8 cellular contexts compared by ENCODE assay signal in the genomic region with DNA sequence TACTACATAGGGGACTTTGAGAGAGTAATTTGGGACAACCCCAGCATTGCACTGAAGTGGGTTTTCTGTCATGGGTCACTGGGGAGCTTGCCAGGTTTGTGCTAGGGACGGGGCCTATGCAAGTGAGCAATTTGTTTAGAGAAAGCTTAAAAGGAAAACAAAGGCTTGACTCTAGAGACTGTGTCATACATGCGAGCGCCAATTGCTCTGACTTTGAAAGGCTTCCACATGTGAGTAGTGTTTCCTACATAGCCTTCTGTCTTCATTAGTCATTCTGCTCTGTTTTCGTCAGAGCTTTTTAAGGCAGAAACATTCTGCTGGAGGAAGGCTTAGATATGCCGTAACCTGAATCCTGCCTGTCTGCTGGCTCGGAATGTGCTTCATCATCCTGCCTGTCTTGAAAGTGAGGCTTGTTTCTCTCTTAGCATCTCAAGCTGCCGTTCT. TPM values are rescaled to one million over a fixed set of nuclear protein-coding genes. Genes with fewer than 3 reads are reported as not detected.
A peak's percentile ranks its signal among the peaks of the same experiment; 100 is the strongest.
DNase-seq lines count a peak whose midpoint lies in the region; ATAC-seq and TF ChIP-seq lines count a peak whose summit lies in the region.

No MANE protein-coding gene starts in this region.

- H3K4me3 ChIP-seq in right atrium auricular region (no peak overlapping the region), Karpas-422 (ENCODE audit: low read length) (no peak overlapping the region), upper lobe of right lung (no peak overlapping the region)

- no peak overlapping the region for H3K9ac ChIP-seq in Karpas-422 (ENCODE audit: low read length)

- H4K20me1 ChIP-seq in Karpas-422 (ENCODE audit: insufficient read depth, low read depth, low read length) = no peaks in the 10 kb centered on the region

- H3K27ac ChIP-seq in right atrium auricular region (peak overlapping the region; percentile 23 to 78), Karpas-422 (ENCODE audit: low read length) (no peak overlapping the region), upper lobe of right lung (no peak overlapping the region)

- peaks cover 0 to 18% of the 10 kb centered on the region in 2 donors for H3K4me1 ChIP-seq in right atrium auricular region
- H3K4me1 ChIP-seq in Karpas-422 (ENCODE audit: low read length) = peaks cover 19% of the 10 kb centered on the region
- no peaks in the 10 kb centered on the region for H3K4me1 ChIP-seq in upper lobe of right lung

- TF ChIP-seq CTCF in right atrium auricular region (IDR thresholded peaks at IDR 0.05) (no peak), upper lobe of right lung (IDR thresholded peaks at IDR 0.05) (no peak)

- no peaks in the 10 kb centered on the region for H3K27me3 ChIP-seq in right atrium auricular region
- H3K27me3 ChIP-seq in Karpas-422 (ENCODE audit: low read length) = no peaks in the 10 kb centered on the region
- H3K27me3 ChIP-seq in upper lobe of right lung = no peaks in the 10 kb centered on the region

- ATAC-seq in HG03432 (IDR thresholded peaks at IDR 0.05; ENCODE audit: unreplicated experiment) = peak; percentile 34
- no peak for ATAC-seq in upper lobe of right lung

- no peaks in the 10 kb centered on the region for H3K9me3 ChIP-seq in right atrium auricular region
- no peaks in the 10 kb centered on the region for H3K9me3 ChIP-seq in Karpas-422 (ENCODE audit: low read length)
- H3K9me3 ChIP-seq in upper lobe of right lung = no peaks in the 10 kb centered on the region

- peak; percentile 17 for DNase-seq in activated naive CD4-positive, alpha-beta T cell treated with anti-CD3 and anti-CD28 coated beads, Interleukin-2, amount 50 U/mL, for 16 hours
- DNase-seq in right atrium auricular region (ENCODE audit: low spot score) = peak; percentile 80
- peak; percentile 72 for DNase-seq in smooth muscle cell of the brain vasculature (ENCODE audit: low read depth, low spot score)
- no peak for DNase-seq in HT-29 (ENCODE audit: low spot score)
- DNase-seq in KG1 (lab: John Stamatoyannopoulos, UW) = no peak
- DNase-seq in Karpas-422 = no peak
- no peak for DNase-seq in upper lobe of right lung

- no peaks in the 10 kb centered on the region for H3K9me2 ChIP-seq in Karpas-422 (replicated peaks; ENCODE audit: insufficient read depth, low read length)

- H3K36me3 ChIP-seq in right atrium auricular region = no peaks in the 10 kb centered on the region
- H3K36me3 ChIP-seq in Karpas-422 (ENCODE audit: insufficient read depth, low read length) = peaks cover 66% of the 10 kb centered on the region
- H3K36me3 ChIP-seq in upper lobe of right lung = peaks cover 20% of the 10 kb centered on the region

- no peak overlapping the region for H3K4me2 ChIP-seq in Karpas-422 (ENCODE audit: low read depth, low read length, poor library complexity, severe bottlenecking)

- H2AFZ ChIP-seq in Karpas-422 (ENCODE audit: low read length) = no peak overlapping the region

- no peaks in the 10 kb centered on the region for H3K79me2 ChIP-seq in Karpas-422 (ENCODE audit: low read length)

- intact Hi-C loops in upper lobe of right lung (cut with DNase I) = no loop called here

RNA-seq across cellular contexts. Expression of gene TRIM45, which starts 28.4 kb away (rescaled TPM):
- 10 to 100 TPM in 1 of 2 donors, 1 to 10 TPM in 1; 4.8 to 10.9 TPM for total RNA-seq in right atrium auricular region
- total RNA-seq in HT-29 (2014; rRNA removed; shearing (Covaris generic)) = 0.94 and 1.5 TPM in 2 replicates
- total RNA-seq in Karpas-422 (2014; rRNA removed; shearing (Covaris generic); ENCODE audit: low replicate concordance) = not detected in 2 replicates
- 1.7 TPM for total RNA-seq in upper lobe of right lung

RNA-seq across cellular contexts. Expression of gene TTF2, which starts 33.0 kb away (rescaled TPM):
- 1 to 10 TPM; 6.9 to 9.0 TPM for total RNA-seq in right atrium auricular region
- total RNA-seq in HT-29 (2014; rRNA removed; shearing (Covaris generic)) = 27.8 and 29.5 TPM in 2 replicates
- 29.5 and 49.5 TPM in 2 replicates for total RNA-seq in Karpas-422 (2014; rRNA removed; shearing (Covaris generic); ENCODE audit: low replicate concordance)
- total RNA-seq in upper lobe of right lung = 14.8 TPM

Comparison
In these comparisons a context has a peak if more than half of its experiments do, and no peak if none do; other contexts are left out.
1. DNase-seq: peak in activated naive CD4-positive, alpha-beta T cell treated with anti-CD3 and anti-CD28 coated beads, Interleukin-2, amount 50 U/mL, for 16 hours (single experiment), right atrium auricular region (single experiment) and smooth muscle cell of the brain vasculature (single experiment); none in HT-29 (single experiment), KG1 (single experiment), Karpas-422 (single experiment) and upper lobe of right lung (single experiment).
2. H3K27ac ChIP-seq: peak in right atrium auricular region (2 of 2); none in Karpas-422 (single experiment) and upper lobe of right lung (single experiment).